Comparison of ENCODE assay signal across 18 cellular contexts in genomic region chr3:193975072-193975535, GRCh38.
DNase-seq lines count a peak whose midpoint lies in the region; ATAC-seq and TF ChIP-seq lines count a peak whose summit lies in the region.
"Had no signal": no experiment of that assay in that cellular context is flagged by ENCODE, and none has a peak within 500 bp of the region (broad histone marks: within the 10 kb centered on the region; RNA-seq: fewer than 3 reads in every experiment).

No MANE protein-coding gene starts in this region.

- H3K9me3 ChIP-seq in prostate gland (no peaks in the 10 kb centered on the region), upper lobe of right lung (no peaks in the 10 kb centered on the region)
- H3K9me3 ChIP-seq: adrenal gland, pancreas had no signal

- peak overlapping the region; percentile 70 for H3K4me3 Mint-ChIP-seq in nephron progenitor cell
- H3K4me3 Mint-ChIP-seq: activated T-helper 1 cell treated with anti-CD3 and anti-CD28 coated beads, Interleukin-12 subunit alpha, Interleukin-12 subunit beta, Interleukin-2, Interleukin-4 antibody, amounts not matched to agents 30 ng/mL and 10 ng/mL and 1 ng/mL, durations not matched to agents 14 hours and 24 hours and 36 hours; dendritic cell treated with granulocyte-macrophage colony-stimulating factor and Interleukin-4, amounts not matched to agents 40 ng/mL and 50 ng/mL, for 4 days had no signal

- DNase-seq in DMS53 (lab: John Stamatoyannopoulos, UW) (peak; percentile 71), NCI-H146 treated with DMSO at 0.1 percent for 48 hours (lab: John Stamatoyannopoulos, UW; ENCODE audit: unreplicated experiment) (peak; percentile 70), fibroblast of villous mesenchyme (ENCODE audit: low read depth) (peak; percentile 91), nephron progenitor cell (peak; percentile 37), AG08396 (ENCODE audit: low spot score) (no peak), cardiac septum (ENCODE audit: low spot score) (no peak), prostate gland (ENCODE audit: low spot score) (no peak), upper lobe of right lung (no peak)
- DNase-seq: activated CD4-positive, alpha-beta T cell treated with anti-CD3 and anti-CD28 coated beads, Interleukin-2, amount 50 U/mL, for 48 hours; adrenal gland; DND-41; midbrain; NCI-H1092 treated with DMSO at 0.1 percent for 48 hours; Right ventricle myocardium superior; T1000 had no signal

- no peak for TF ChIP-seq CTCF in fibroblast of villous mesenchyme (IDR thresholded peaks at IDR 0.05; ENCODE audit: insufficient read depth, low read depth, low read length)
- TF ChIP-seq CTCF in nephron progenitor cell (IDR thresholded peaks at IDR 0.05) = no peak
- TF ChIP-seq CTCF in prostate gland (IDR thresholded peaks at IDR 0.05) = no peak
- no peak for TF ChIP-seq CTCF in upper lobe of right lung (IDR thresholded peaks at IDR 0.05)

- no peaks in the 10 kb centered on the region for H3K9me3 Mint-ChIP-seq in nephron progenitor cell
- H3K9me3 Mint-ChIP-seq: activated T-helper 1 cell treated with anti-CD3 and anti-CD28 coated beads, Interleukin-12 subunit alpha, Interleukin-12 subunit beta, Interleukin-2, Interleukin-4 antibody, amounts not matched to agents 30 ng/mL and 10 ng/mL and 1 ng/mL, durations not matched to agents 14 hours and 24 hours and 36 hours; dendritic cell treated with granulocyte-macrophage colony-stimulating factor and Interleukin-4, amounts not matched to agents 40 ng/mL and 50 ng/mL, for 4 days had no signal

- TF ChIP-seq POLR2A in prostate gland (IDR thresholded peaks at IDR 0.05) = no peak

- peaks cover 68% of the 10 kb centered on the region for H3K4me1 Mint-ChIP-seq in nephron progenitor cell

- no peak for ATAC-seq in upper lobe of right lung

- no peaks in the 10 kb centered on the region for H3K36me3 ChIP-seq in prostate gland
- H3K36me3 ChIP-seq in upper lobe of right lung = no peaks in the 10 kb centered on the region
- H3K36me3 ChIP-seq: adrenal gland, pancreas had no signal

- H3K4me3 ChIP-seq in fibroblast of villous mesenchyme (ENCODE audit: low read depth, low read length) = no peak overlapping the region
- H3K4me3 ChIP-seq in prostate gland = no peak overlapping the region
- H3K4me3 ChIP-seq in upper lobe of right lung = no peak overlapping the region
- H3K4me3 ChIP-seq: adrenal gland, pancreas had no signal

- 67% methylated on average over 9 of the region's 9 CpGs for WGBS in prostate gland

- peaks cover 34% of the 10 kb centered on the region for H3K27me3 Mint-ChIP-seq in nephron progenitor cell (ENCODE audit: low read depth, poor library complexity)

- H3K4me1 ChIP-seq in prostate gland (replicated peaks) (no peaks in the 10 kb centered on the region), upper lobe of right lung (peaks cover 29% of the 10 kb centered on the region)
- H3K4me1 ChIP-seq: adrenal gland had no signal

- H3K27me3 ChIP-seq in prostate gland (replicated peaks; ENCODE audit: insufficient read depth) (no peaks in the 10 kb centered on the region), upper lobe of right lung (no peaks in the 10 kb centered on the region)
- H3K27me3 ChIP-seq: adrenal gland, pancreas had no signal

- H3K27ac ChIP-seq in prostate gland = no peak overlapping the region
- no peak overlapping the region for H3K27ac ChIP-seq in upper lobe of right lung
- H3K27ac ChIP-seq: adrenal gland, pancreas had no signal

- intact Hi-C loops in cardiac septum (cut with DNase I) (loop anchor here (10.0 kb wide), 1 partner anchor 340 kb away; no protein-coding TSS in a partner anchor), prostate gland (cut with DNase I) (no loop called here), upper lobe of right lung (cut with DNase I) (no loop called here)

- peak overlapping the region; percentile 96 for H3K27ac Mint-ChIP-seq in nephron progenitor cell
- H3K27ac Mint-ChIP-seq: activated T-helper 1 cell treated with anti-CD3 and anti-CD28 coated beads, Interleukin-12 subunit alpha, Interleukin-12 subunit beta, Interleukin-2, Interleukin-4 antibody, amounts not matched to agents 30 ng/mL and 10 ng/mL and 1 ng/mL, durations not matched to agents 14 hours and 24 hours and 36 hours; dendritic cell treated with granulocyte-macrophage colony-stimulating factor and Interleukin-4, amounts not matched to agents 40 ng/mL and 50 ng/mL, for 4 days had no signal

- H3K36me3 Mint-ChIP-seq in nephron progenitor cell (ENCODE audit: low read depth) = no peaks in the 10 kb centered on the region

Comparison
In these comparisons a context has a peak if more than half of its experiments do, and no peak if none do; other contexts are left out.
1. DNase-seq: peak in DMS53 (single experiment), NCI-H146 treated with DMSO at 0.1 percent for 48 hours (single experiment), fibroblast of villous mesenchyme (single experiment) and nephron progenitor cell (single experiment); none in AG08396 (single experiment), cardiac septum (single experiment), prostate gland (single experiment) and upper lobe of right lung (single experiment).